1 cellular context compared by ENCODE assay signal in genomic region chr12:56377310-56377988, GRCh38.
TF ChIP-seq lines count a peak whose summit lies in the region.

No MANE protein-coding gene starts in this region.

TF ChIP-seq in K562, 482 proteins besides CTCF, POLR2A, EP300 and RAD21 (continued from another document and continues in another):
- TF ChIP-seq, protein P1, sequence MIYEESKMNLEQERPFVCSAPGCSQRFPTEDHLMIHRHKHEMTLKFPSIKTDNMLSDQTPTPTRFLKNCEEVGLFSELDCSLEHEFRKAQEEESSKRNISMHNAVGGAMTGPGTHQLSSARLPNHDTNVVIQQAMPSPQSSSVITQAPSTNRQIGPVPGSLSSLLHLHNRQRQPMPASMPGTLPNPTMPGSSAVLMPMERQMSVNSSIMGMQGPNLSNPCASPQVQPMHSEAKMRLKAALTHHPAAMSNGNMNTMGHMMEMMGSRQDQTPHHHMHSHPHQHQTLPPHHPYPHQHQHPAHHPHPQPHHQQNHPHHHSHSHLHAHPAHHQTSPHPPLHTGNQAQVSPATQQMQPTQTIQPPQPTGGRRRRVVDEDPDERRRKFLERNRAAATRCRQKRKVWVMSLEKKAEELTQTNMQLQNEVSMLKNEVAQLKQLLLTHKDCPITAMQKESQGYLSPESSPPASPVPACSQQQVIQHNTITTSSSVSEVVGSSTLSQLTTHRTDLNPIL (CRISPR knock-in tag; IDR thresholded peaks at IDR 0.05), result no peak
- TF ChIP-seq GTF2E2 (tag; IDR thresholded peaks at IDR 0.05) (no peak), ZBTB8A (IDR thresholded peaks at IDR 0.05; ENCODE audit: partially characterized antibody) (no peak), RHOXF2B (CRISPR knock-in tag; conservative IDR thresholded peaks at IDR 0.05) (no peak), DACH1 (IDR thresholded peaks at IDR 0.05; ENCODE audit: partially characterized antibody) (no peak), PHF20 (IDR thresholded peaks at IDR 0.05; ENCODE audit: partially characterized antibody) (no peak), KLF13 (tag; IDR thresholded peaks at IDR 0.05; ENCODE audit: borderline replicate concordance, low read depth) (no peak), ZNF518B (CRISPR knock-in tag; IDR thresholded peaks at IDR 0.05) (no peak), NUFIP1 (IDR thresholded peaks at IDR 0.05; ENCODE audit: partially characterized antibody) (no peak), NRF1 (conservative IDR thresholded peaks at IDR 0.05 in 1 of 2, IDR thresholded peaks at IDR 0.05 in 1 of 2) (no peak), ZNF696 (CRISPR knock-in tag; conservative IDR thresholded peaks at IDR 0.05) (no peak), ZNF785 (CRISPR knock-in tag; IDR thresholded peaks at IDR 0.05) (no peak), HDAC2 (IDR thresholded peaks at IDR 0.05) (no peak; the same call in 1 of the 2 replicates), ZNF589 (CRISPR knock-in tag; IDR thresholded peaks at IDR 0.05; ENCODE audit: low read depth) (no peak), SETDB1 (IDR thresholded peaks at IDR 0.05; ENCODE audit: low read length) (no peak), ZNF12 (CRISPR knock-in tag; IDR thresholded peaks at IDR 0.05) (no peak), ZNF766 (CRISPR knock-in tag; conservative IDR thresholded peaks at IDR 0.05) (no peak), CGGBP1 (CRISPR knock-in tag; IDR thresholded peaks at IDR 0.05) (no peak), TAF7 (tag; IDR thresholded peaks at IDR 0.05) (no peak), HNRNPUL1 (IDR thresholded peaks at IDR 0.05; ENCODE audit: low read length) (no peak), CHD1 (IDR thresholded peaks at IDR 0.05; ENCODE audit: low read length) (no peak), HDAC3 (IDR thresholded peaks at IDR 0.05; ENCODE audit: borderline replicate concordance, partially characterized antibody) (no peak), MYBL2 (IDR thresholded peaks at IDR 0.05; ENCODE audit: low read depth) (no peak), MYBL2 (CRISPR knock-in tag; IDR thresholded peaks at IDR 0.05; ENCODE audit: borderline replicate concordance) (no peak), KLF10 (CRISPR knock-in tag; IDR thresholded peaks at IDR 0.05) (no peak), ZC3H8 (IDR thresholded peaks at IDR 0.05) (no peak), THAP7 (CRISPR knock-in tag; IDR thresholded peaks at IDR 0.05) (no peak), XRCC5 (IDR thresholded peaks at IDR 0.05; ENCODE audit: low read depth, low read length) (no peak), HLTF (IDR thresholded peaks at IDR 0.05) (no peak), ASH1L (IDR thresholded peaks at IDR 0.05; ENCODE audit: borderline replicate concordance, low read depth, partially characterized antibody) (no peak), TEAD1 (CRISPR knock-in tag; IDR thresholded peaks at IDR 0.05) (peak; percentile 3 to 69; a peak in 1 of 4 replicates), TBP (optimal IDR thresholded peaks at IDR 0.05; ENCODE audit: low read depth, low read length) (no peak), TGIF2 (CRISPR knock-in tag; IDR thresholded peaks at IDR 0.05) (no peak), MEF2D (tag; conservative IDR thresholded peaks at IDR 0.05; ENCODE audit: low read depth) (no peak), DPF2 (IDR thresholded peaks at IDR 0.05) (peak; percentile 82), ARHGAP35 (IDR thresholded peaks at IDR 0.05; ENCODE audit: partially characterized antibody) (no peak), MCM7 (IDR thresholded peaks at IDR 0.05) (no peak), THRAP3 (IDR thresholded peaks at IDR 0.05; ENCODE audit: borderline replicate concordance) (no peak), ILK (tag; IDR thresholded peaks at IDR 0.05; ENCODE audit: borderline replicate concordance, low read depth) (no peak), FOS (IDR thresholded peaks at IDR 0.05; ENCODE audit: extremely low read depth, insufficient read length) (no peak), GATAD2A (IDR thresholded peaks at IDR 0.05) (0 out of 2 replicates have a peak, but pooled peaks have one; percentile 18)
- TF ChIP-seq, protein P2, sequence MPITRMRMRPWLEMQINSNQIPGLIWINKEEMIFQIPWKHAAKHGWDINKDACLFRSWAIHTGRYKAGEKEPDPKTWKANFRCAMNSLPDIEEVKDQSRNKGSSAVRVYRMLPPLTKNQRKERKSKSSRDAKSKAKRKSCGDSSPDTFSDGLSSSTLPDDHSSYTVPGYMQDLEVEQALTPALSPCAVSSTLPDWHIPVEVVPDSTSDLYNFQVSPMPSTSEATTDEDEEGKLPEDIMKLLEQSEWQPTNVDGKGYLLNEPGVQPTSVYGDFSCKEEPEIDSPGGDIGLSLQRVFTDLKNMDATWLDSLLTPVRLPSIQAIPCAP (CRISPR knock-in tag; IDR thresholded peaks at IDR 0.05; ENCODE audit: borderline replicate concordance), result no peak
- TF ChIP-seq, protein P3, sequence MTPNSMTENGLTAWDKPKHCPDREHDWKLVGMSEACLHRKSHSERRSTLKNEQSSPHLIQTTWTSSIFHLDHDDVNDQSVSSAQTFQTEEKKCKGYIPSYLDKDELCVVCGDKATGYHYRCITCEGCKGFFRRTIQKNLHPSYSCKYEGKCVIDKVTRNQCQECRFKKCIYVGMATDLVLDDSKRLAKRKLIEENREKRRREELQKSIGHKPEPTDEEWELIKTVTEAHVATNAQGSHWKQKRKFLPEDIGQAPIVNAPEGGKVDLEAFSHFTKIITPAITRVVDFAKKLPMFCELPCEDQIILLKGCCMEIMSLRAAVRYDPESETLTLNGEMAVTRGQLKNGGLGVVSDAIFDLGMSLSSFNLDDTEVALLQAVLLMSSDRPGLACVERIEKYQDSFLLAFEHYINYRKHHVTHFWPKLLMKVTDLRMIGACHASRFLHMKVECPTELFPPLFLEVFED (CRISPR knock-in tag; conservative IDR thresholded peaks at IDR 0.05), result no peak
- TF ChIP-seq, protein P4, sequence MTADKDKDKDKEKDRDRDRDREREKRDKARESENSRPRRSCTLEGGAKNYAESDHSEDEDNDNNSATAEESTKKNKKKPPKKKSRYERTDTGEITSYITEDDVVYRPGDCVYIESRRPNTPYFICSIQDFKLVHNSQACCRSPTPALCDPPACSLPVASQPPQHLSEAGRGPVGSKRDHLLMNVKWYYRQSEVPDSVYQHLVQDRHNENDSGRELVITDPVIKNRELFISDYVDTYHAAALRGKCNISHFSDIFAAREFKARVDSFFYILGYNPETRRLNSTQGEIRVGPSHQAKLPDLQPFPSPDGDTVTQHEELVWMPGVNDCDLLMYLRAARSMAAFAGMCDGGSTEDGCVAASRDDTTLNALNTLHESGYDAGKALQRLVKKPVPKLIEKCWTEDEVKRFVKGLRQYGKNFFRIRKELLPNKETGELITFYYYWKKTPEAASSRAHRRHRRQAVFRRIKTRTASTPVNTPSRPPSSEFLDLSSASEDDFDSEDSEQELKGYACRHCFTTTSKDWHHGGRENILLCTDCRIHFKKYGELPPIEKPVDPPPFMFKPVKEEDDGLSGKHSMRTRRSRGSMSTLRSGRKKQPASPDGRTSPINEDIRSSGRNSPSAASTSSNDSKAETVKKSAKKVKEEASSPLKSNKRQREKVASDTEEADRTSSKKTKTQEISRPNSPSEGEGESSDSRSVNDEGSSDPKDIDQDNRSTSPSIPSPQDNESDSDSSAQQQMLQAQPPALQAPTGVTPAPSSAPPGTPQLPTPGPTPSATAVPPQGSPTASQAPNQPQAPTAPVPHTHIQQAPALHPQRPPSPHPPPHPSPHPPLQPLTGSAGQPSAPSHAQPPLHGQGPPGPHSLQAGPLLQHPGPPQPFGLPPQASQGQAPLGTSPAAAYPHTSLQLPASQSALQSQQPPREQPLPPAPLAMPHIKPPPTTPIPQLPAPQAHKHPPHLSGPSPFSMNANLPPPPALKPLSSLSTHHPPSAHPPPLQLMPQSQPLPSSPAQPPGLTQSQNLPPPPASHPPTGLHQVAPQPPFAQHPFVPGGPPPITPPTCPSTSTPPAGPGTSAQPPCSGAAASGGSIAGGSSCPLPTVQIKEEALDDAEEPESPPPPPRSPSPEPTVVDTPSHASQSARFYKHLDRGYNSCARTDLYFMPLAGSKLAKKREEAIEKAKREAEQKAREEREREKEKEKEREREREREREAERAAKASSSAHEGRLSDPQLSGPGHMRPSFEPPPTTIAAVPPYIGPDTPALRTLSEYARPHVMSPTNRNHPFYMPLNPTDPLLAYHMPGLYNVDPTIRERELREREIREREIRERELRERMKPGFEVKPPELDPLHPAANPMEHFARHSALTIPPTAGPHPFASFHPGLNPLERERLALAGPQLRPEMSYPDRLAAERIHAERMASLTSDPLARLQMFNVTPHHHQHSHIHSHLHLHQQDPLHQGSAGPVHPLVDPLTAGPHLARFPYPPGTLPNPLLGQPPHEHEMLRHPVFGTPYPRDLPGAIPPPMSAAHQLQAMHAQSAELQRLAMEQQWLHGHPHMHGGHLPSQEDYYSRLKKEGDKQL (CRISPR knock-in tag; IDR thresholded peaks at IDR 0.05; ENCODE audit: borderline replicate concordance), result no peak
- TF ChIP-seq, protein P5, sequence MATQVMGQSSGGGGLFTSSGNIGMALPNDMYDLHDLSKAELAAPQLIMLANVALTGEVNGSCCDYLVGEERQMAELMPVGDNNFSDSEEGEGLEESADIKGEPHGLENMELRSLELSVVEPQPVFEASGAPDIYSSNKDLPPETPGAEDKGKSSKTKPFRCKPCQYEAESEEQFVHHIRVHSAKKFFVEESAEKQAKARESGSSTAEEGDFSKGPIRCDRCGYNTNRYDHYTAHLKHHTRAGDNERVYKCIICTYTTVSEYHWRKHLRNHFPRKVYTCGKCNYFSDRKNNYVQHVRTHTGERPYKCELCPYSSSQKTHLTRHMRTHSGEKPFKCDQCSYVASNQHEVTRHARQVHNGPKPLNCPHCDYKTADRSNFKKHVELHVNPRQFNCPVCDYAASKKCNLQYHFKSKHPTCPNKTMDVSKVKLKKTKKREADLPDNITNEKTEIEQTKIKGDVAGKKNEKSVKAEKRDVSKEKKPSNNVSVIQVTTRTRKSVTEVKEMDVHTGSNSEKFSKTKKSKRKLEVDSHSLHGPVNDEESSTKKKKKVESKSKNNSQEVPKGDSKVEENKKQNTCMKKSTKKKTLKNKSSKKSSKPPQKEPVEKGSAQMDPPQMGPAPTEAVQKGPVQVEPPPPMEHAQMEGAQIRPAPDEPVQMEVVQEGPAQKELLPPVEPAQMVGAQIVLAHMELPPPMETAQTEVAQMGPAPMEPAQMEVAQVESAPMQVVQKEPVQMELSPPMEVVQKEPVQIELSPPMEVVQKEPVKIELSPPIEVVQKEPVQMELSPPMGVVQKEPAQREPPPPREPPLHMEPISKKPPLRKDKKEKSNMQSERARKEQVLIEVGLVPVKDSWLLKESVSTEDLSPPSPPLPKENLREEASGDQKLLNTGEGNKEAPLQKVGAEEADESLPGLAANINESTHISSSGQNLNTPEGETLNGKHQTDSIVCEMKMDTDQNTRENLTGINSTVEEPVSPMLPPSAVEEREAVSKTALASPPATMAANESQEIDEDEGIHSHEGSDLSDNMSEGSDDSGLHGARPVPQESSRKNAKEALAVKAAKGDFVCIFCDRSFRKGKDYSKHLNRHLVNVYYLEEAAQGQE (CRISPR knock-in tag; IDR thresholded peaks at IDR 0.05; ENCODE audit: low read depth), result no peak
- TF ChIP-seq, protein P6, sequence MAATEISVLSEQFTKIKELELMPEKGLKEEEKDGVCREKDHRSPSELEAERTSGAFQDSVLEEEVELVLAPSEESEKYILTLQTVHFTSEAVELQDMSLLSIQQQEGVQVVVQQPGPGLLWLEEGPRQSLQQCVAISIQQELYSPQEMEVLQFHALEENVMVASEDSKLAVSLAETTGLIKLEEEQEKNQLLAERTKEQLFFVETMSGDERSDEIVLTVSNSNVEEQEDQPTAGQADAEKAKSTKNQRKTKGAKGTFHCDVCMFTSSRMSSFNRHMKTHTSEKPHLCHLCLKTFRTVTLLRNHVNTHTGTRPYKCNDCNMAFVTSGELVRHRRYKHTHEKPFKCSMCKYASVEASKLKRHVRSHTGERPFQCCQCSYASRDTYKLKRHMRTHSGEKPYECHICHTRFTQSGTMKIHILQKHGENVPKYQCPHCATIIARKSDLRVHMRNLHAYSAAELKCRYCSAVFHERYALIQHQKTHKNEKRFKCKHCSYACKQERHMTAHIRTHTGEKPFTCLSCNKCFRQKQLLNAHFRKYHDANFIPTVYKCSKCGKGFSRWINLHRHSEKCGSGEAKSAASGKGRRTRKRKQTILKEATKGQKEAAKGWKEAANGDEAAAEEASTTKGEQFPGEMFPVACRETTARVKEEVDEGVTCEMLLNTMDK (IDR thresholded peaks at IDR 0.05; ENCODE audit: borderline replicate concordance, insufficient read depth, low read depth, low read length, poor library complexity, severe bottlenecking), result no peak
- TF ChIP-seq, protein P7, sequence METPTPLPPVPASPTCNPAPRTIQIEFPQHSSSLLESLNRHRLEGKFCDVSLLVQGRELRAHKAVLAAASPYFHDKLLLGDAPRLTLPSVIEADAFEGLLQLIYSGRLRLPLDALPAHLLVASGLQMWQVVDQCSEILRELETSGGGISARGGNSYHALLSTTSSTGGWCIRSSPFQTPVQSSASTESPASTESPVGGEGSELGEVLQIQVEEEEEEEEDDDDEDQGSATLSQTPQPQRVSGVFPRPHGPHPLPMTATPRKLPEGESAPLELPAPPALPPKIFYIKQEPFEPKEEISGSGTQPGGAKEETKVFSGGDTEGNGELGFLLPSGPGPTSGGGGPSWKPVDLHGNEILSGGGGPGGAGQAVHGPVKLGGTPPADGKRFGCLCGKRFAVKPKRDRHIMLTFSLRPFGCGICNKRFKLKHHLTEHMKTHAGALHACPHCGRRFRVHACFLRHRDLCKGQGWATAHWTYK (CRISPR knock-in tag; IDR thresholded peaks at IDR 0.05), result no peak
